ENCODE assay signal across 30 cellular contexts in the genomic region with DNA sequence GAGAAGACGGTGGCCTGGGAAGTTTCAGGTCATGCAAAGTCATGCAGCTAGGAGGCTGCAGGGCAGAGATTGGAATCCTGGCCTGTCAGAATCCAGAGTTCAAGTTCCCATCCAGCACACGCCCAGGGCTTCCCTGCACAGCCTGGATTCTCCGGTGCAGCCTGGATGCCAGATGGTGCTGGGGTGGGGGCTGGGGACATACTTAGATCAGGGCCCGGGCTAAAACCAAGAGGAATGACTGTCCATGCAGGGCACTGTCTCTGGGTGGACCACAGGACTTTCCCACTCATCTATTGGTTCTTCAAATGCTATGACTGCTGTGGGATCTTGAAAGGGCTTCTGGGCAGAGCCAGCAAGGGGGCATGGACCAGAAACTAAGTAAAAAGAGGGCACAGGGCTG. TPM values are rescaled to one million over a fixed set of nuclear protein-coding genes. Genes with fewer than 3 reads are reported as not detected.
"Had no signal": no experiment of that assay in that cellular context is flagged by ENCODE, and none has a peak within 500 bp of the region (broad histone marks: within the 10 kb centered on the region; RNA-seq: fewer than 3 reads in every experiment).

No MANE protein-coding gene starts in this region.

- H3K27ac Mint-ChIP-seq: activated CD8-positive, alpha-beta T cell treated with anti-CD3 and anti-CD28 coated beads, Interleukin-2, amount 10 ng/mL, durations not matched to agents 7 days and 5 days; activated naive CD4-positive, alpha-beta T cell treated with anti-CD3 and anti-CD28 coated beads, Interleukin-2, amount 50 U/mL, for 24 hours; T-cell had no signal

- H3K27ac ChIP-seq: ascending aorta, body of pancreas, Peyer's patch, RWPE1, VCaP had no signal

- H3K27me3 Mint-ChIP-seq: activated naive CD4-positive, alpha-beta T cell treated with anti-CD3 and anti-CD28 coated beads, Interleukin-2, amount 50 U/mL, for 24 hours had no signal

- H3K9me3 ChIP-seq: ascending aorta, body of pancreas, Peyer's patch had no signal

- H3K4me3 ChIP-seq: ascending aorta, body of pancreas, Peyer's patch had no signal

- H3K4me3 Mint-ChIP-seq: activated CD8-positive, alpha-beta T cell treated with anti-CD3 and anti-CD28 coated beads, Interleukin-2, amount 10 ng/mL, durations not matched to agents 7 days and 5 days; activated naive CD4-positive, alpha-beta T cell treated with anti-CD3 and anti-CD28 coated beads, Interleukin-2, amount 50 U/mL, for 24 hours; T-cell had no signal

- H3K9me3 Mint-ChIP-seq: activated naive CD4-positive, alpha-beta T cell treated with anti-CD3 and anti-CD28 coated beads, Interleukin-2, amount 50 U/mL, for 24 hours had no signal

- H3K4me1 ChIP-seq: ascending aorta, body of pancreas, Peyer's patch had no signal

- H3K36me3 ChIP-seq: ascending aorta, Peyer's patch had no signal

- DNase-seq: activated CD4-positive, alpha-beta T cell treated with anti-CD3 and anti-CD28 coated beads for 48 hours; activated CD4-positive, alpha-beta T cell treated with anti-CD3 and anti-CD28 coated beads, Interleukin-2, amount 50 U/mL, for 4 hours; activated CD8-positive, alpha-beta memory T cell treated with anti-CD3 and anti-CD28 coated beads, Interleukin-2, amount 50 U/mL, for 48 hours; activated CD8-positive, alpha-beta T cell treated with anti-CD3 and anti-CD28 coated beads, Interleukin-2, amount 10 ng/mL, durations not matched to agents 7 days and 5 days; activated naive CD4-positive, alpha-beta T cell; activated T-cell treated with anti-CD3 and anti-CD28 coated beads, Interleukin-2, amount 50 U/mL, for 1 hour; amniotic stem cell; body of pancreas; central memory CD4-positive, alpha-beta T cell; IMR-90; Kasumi-1; KBM-7; NCI-H1105 treated with DMSO at 0.1 percent for 48 hours; NCI-H1436 treated with DMSO at 0.1 percent for 48 hours; NCI-H187; NCI-H2081; NCI-H446; NCI-H526; Peyer's patch; SHP77 treated with DMSO at 0.1 percent for 48 hours; T-cell; T-helper 2 cell; T1000 had no signal

- ATAC-seq: activated CD4-positive, CD25-positive, alpha-beta regulatory T cell treated with anti-CD3 and anti-CD28 coated beads, Interleukin-2, amount 50 U/mL, for 24 hours; activated CD8-positive, alpha-beta T cell treated with anti-CD3 and anti-CD28 coated beads, Interleukin-2, amount 10 ng/mL, durations not matched to agents 7 days and 5 days; body of pancreas; T-cell had no signal

- H3K27me3 ChIP-seq: ascending aorta, body of pancreas, Peyer's patch had no signal

- H3K36me3 Mint-ChIP-seq: activated naive CD4-positive, alpha-beta T cell treated with anti-CD3 and anti-CD28 coated beads, Interleukin-2, amount 50 U/mL, for 24 hours; T-cell had no signal

RNA-seq across cellular contexts. Expression of a gene that starts 24.6 kb away (rescaled TPM):
- total RNA-seq: activated CD8-positive, alpha-beta T cell treated with anti-CD3 and anti-CD28 coated beads, Interleukin-2, amount 10 ng/mL, durations not matched to agents 7 days and 5 days; ascending aorta; bronchial epithelial cell; IMR-90; Peyer's patch; SK-MEL-5; T-cell had no signal
